10 cellular contexts compared by ENCODE assay signal in the genomic region with DNA sequence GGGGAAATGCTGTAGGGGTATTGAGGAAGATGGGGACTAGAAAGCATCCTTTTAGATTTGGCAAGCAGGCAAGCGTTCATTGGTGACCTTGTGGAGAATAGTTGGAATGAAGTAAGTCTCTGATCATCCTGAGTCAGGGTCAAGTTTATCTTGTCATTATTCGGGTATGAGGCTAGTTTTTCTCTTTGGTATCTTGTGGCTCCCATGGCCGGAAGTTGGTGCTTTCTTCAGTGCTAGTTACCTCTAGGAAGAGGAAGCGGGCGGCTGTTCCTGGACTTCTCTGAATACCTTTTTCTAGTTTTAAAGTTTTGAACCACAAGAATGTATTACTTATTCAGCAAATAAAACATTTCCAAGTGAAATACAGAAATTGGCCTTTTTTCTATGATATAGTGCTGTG.
DNase-seq lines count a peak whose midpoint lies in the region; ATAC-seq, FAIRE-seq and TF ChIP-seq lines count a peak whose summit lies in the region.
"Had no signal": no experiment of that assay in that cellular context is flagged by ENCODE, and none has a peak within 500 bp of the region (broad histone marks: within the 10 kb centered on the region; RNA-seq: fewer than 3 reads in every experiment).

No MANE protein-coding gene starts in this region.

- H3K36me3 Mint-ChIP-seq in activated naive CD4-positive, alpha-beta T cell treated with anti-CD3 and anti-CD28 coated beads, Interleukin-2, amount 10 ng/mL, durations not matched to agents 7 days and 5 days, result peaks cover 2% of the 10 kb centered on the region
- peaks cover 3% of the 10 kb centered on the region for H3K36me3 Mint-ChIP-seq in activated naive CD8-positive, alpha-beta T cell treated with anti-CD3 and anti-CD28 coated beads, Interleukin-2, amount 50 U/mL, for 24 hours (ENCODE audit: low read depth)
- H3K36me3 Mint-ChIP-seq in stimulated activated naive B cell treated with anti-CD40 and anti-IgM and Interleukin-4, amounts not matched to agents 10 μg/mL and 1 μg/mL and 100 μg/mL, for 72 hours, result peaks cover 3 to 12% of the 10 kb centered on the region in 2 donors

- CTCF ChIA-PET in activated naive CD4-positive, alpha-beta T cell treated with anti-CD3 and anti-CD28 coated beads, Interleukin-2, amount 10 ng/mL, durations not matched to agents 7 days and 5 days (lab: Charles Lee), result interaction anchor here (1.2 to 5.4 kb wide), 2 partner anchors 7 to 59 kb away, joined by 3 to 36 read pairs; no protein-coding TSS in a partner anchor

- peaks cover 50% of the 10 kb centered on the region for H3K4me1 Mint-ChIP-seq in activated naive CD4-positive, alpha-beta T cell treated with anti-CD3 and anti-CD28 coated beads, Interleukin-2, amount 10 ng/mL, durations not matched to agents 7 days and 5 days
- peaks cover 52% of the 10 kb centered on the region for H3K4me1 Mint-ChIP-seq in activated naive CD8-positive, alpha-beta T cell treated with anti-CD3 and anti-CD28 coated beads, Interleukin-2, amount 50 U/mL, for 24 hours
- H3K4me1 Mint-ChIP-seq in stimulated activated naive B cell treated with anti-CD40 and anti-IgM and Interleukin-4, amounts not matched to agents 10 μg/mL and 1 μg/mL and 100 μg/mL, for 72 hours, result peaks cover 22 to 49% of the 10 kb centered on the region in 2 donors

- no peaks in the 10 kb centered on the region for H3K27me3 Mint-ChIP-seq in activated naive CD4-positive, alpha-beta T cell treated with anti-CD3 and anti-CD28 coated beads, Interleukin-2, amount 10 ng/mL, durations not matched to agents 7 days and 5 days
- no peaks in the 10 kb centered on the region for H3K27me3 Mint-ChIP-seq in activated naive CD8-positive, alpha-beta T cell treated with anti-CD3 and anti-CD28 coated beads, Interleukin-2, amount 50 U/mL, for 24 hours
- H3K27me3 Mint-ChIP-seq in stimulated activated naive B cell treated with anti-CD40 and anti-IgM and Interleukin-4, amounts not matched to agents 10 μg/mL and 1 μg/mL and 100 μg/mL, for 72 hours, result no peaks in the 10 kb centered on the region

- DNase-seq in activated naive CD4-positive, alpha-beta T cell treated with anti-CD3 and anti-CD28 coated beads, Interleukin-2, amount 10 ng/mL, durations not matched to agents 7 days and 5 days, result peak; percentile 34
- no peak for DNase-seq in activated naive CD4-positive, alpha-beta T cell treated with Interleukin-2 at 50 U/mL for 16 hours
- peak; percentile 22 for DNase-seq in MV-4-11 (lab: John Stamatoyannopoulos, UW)
- no peak for DNase-seq in activated naive CD8-positive, alpha-beta T cell treated with anti-CD3 and anti-CD28 coated beads, Interleukin-2, amount 50 U/mL, for 24 hours
- no peak for DNase-seq in stimulated activated naive B cell treated with anti-CD40 and anti-IgM and Interleukin-4, amounts not matched to agents 10 μg/mL and 1 μg/mL and 100 μg/mL, for 72 hours
- DNase-seq in D721Med (ENCODE audit: insufficient read length, low spot score), result no peak
- no peak for DNase-seq in nucleus accumbens (lab: John Stamatoyannopoulos, UW)
- DNase-seq: NCI-H524, testis had no signal

- H3K4me3 Mint-ChIP-seq in activated naive CD4-positive, alpha-beta T cell treated with anti-CD3 and anti-CD28 coated beads, Interleukin-2, amount 10 ng/mL, durations not matched to agents 7 days and 5 days, result peak overlapping the region; percentile 43
- peak overlapping the region; percentile 15 for H3K4me3 Mint-ChIP-seq in activated naive CD8-positive, alpha-beta T cell treated with anti-CD3 and anti-CD28 coated beads, Interleukin-2, amount 50 U/mL, for 24 hours
- H3K4me3 Mint-ChIP-seq in stimulated activated naive B cell treated with anti-CD40 and anti-IgM and Interleukin-4, amounts not matched to agents 10 μg/mL and 1 μg/mL and 100 μg/mL, for 72 hours, result peak overlapping the region; percentile 58 to 70

- ATAC-seq in activated naive CD8-positive, alpha-beta T cell treated with anti-CD3 and anti-CD28 coated beads, Interleukin-2, amount 50 U/mL, for 24 hours, result no peak
- ATAC-seq in stimulated activated naive B cell treated with anti-CD40 and anti-IgM and Interleukin-4, amounts not matched to agents 10 μg/mL and 1 μg/mL and 100 μg/mL, for 72 hours (replicated peaks), result peak in 1 of 2 donors; percentile 5
- no peak for ATAC-seq in HG03521 (IDR thresholded peaks at IDR 0.05; ENCODE audit: unreplicated experiment)

- no peak for FAIRE-seq in D721Med (lab: Jason Lieb, UNC)

- TF ChIP-seq CTCF in D721Med (IDR thresholded peaks at IDR 0.05; ENCODE audit: insufficient read depth, missing control alignments), result no peak

- H3K27ac Mint-ChIP-seq in activated naive CD4-positive, alpha-beta T cell treated with anti-CD3 and anti-CD28 coated beads, Interleukin-2, amount 10 ng/mL, durations not matched to agents 7 days and 5 days, result peak overlapping the region; percentile 86
- peak overlapping the region; percentile 53 for H3K27ac Mint-ChIP-seq in activated naive CD8-positive, alpha-beta T cell treated with anti-CD3 and anti-CD28 coated beads, Interleukin-2, amount 50 U/mL, for 24 hours
- peak overlapping the region; percentile 95 for H3K27ac Mint-ChIP-seq in stimulated activated naive B cell treated with anti-CD40 and anti-IgM and Interleukin-4, amounts not matched to agents 10 μg/mL and 1 μg/mL and 100 μg/mL, for 72 hours

- H3K9me3 Mint-ChIP-seq in activated naive CD4-positive, alpha-beta T cell treated with anti-CD3 and anti-CD28 coated beads, Interleukin-2, amount 10 ng/mL, durations not matched to agents 7 days and 5 days, result no peaks in the 10 kb centered on the region
- H3K9me3 Mint-ChIP-seq in activated naive CD8-positive, alpha-beta T cell treated with anti-CD3 and anti-CD28 coated beads, Interleukin-2, amount 50 U/mL, for 24 hours, result no peaks in the 10 kb centered on the region
- H3K9me3 Mint-ChIP-seq in stimulated activated naive B cell treated with anti-CD40 and anti-IgM and Interleukin-4, amounts not matched to agents 10 μg/mL and 1 μg/mL and 100 μg/mL, for 72 hours, result no peaks in the 10 kb centered on the region

Comparison
In these comparisons a context has a peak if more than half of its experiments do, and no peak if none do; other contexts are left out.
1. DNase-seq: peak in activated naive CD4-positive, alpha-beta T cell treated with anti-CD3 and anti-CD28 coated beads, Interleukin-2, amount 10 ng/mL, durations not matched to agents 7 days and 5 days (single experiment) and MV-4-11 (single experiment); none in activated naive CD4-positive, alpha-beta T cell treated with Interleukin-2 at 50 U/mL for 16 hours (single experiment), activated naive CD8-positive, alpha-beta T cell treated with anti-CD3 and anti-CD28 coated beads, Interleukin-2, amount 50 U/mL, for 24 hours (single experiment), stimulated activated naive B cell treated with anti-CD40 and anti-IgM and Interleukin-4, amounts not matched to agents 10 μg/mL and 1 μg/mL and 100 μg/mL, for 72 hours (single experiment), D721Med (single experiment) and nucleus accumbens (0 of 56).
2. Peak in every context shown above with its lines, with median percentiles within 50 percentile points of each other: H3K27ac Mint-ChIP-seq and H3K4me3 Mint-ChIP-seq.